8 cellular contexts compared by ENCODE assay signal in the genomic region with DNA sequence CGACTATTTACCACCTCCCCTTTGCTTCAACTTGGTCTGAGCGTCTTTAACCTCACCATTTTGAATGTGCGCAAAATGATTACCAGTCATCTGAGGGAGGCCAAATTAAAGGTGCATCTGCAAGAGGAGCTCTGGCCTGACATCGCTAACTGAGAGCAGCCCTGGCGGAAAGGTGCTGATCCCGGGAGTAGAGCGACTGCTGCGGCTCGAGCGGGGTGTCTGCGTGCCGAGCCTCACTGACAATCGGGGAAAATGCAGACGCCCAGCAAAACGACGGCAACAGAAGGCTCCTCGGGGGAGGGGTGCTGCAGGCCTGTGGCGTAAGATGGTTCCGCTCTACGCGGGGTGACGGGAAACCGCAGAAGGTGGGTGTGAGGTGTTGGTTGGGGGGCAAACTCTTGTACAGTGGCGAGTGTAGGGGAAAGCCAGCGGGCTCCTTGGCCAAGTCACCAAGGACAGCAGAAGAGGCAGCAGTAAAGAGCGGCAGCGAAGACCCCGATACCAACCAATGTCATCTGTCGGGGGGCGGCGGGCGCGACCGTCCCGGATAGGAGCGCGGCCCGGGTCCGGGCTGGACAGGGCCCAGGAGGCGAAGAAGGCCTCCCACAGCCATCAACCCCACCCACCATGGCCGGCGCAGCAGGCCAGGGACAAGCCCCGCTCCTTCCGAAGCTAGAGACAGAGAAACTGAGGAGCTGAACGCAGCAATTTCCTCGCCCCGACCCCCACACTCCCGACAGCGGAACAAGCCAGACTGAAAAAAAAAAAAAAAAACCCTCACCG. TPM values are rescaled to one million over a fixed set of nuclear protein-coding genes. Genes with fewer than 3 reads are reported as not detected.
DNase-seq lines count a peak whose midpoint lies in the region; ATAC-seq and TF ChIP-seq lines count a peak whose summit lies in the region.

No MANE protein-coding gene starts in this region.

- H3K27me3 ChIP-seq in GM06990 (replicated peaks; ENCODE audit: control insufficient read depth, insufficient read depth, low read length): no peaks in the 10 kb centered on the region
- H3K27me3 ChIP-seq in MG63: no peaks in the 10 kb centered on the region
- no peaks in the 10 kb centered on the region for H3K27me3 ChIP-seq in adrenal gland
- H3K27me3 ChIP-seq in vagina: no peaks in the 10 kb centered on the region

- peak in 1 of 2 donors; percentile 61 for TF ChIP-seq POLR2A in adrenal gland (IDR thresholded peaks at IDR 0.05)
- TF ChIP-seq POLR2A in vagina (IDR thresholded peaks at IDR 0.05): no peak

- peak; percentile 87 for DNase-seq in GM06990 (ENCODE audit: extremely low read depth, insufficient read length)
- peak; percentile 80 for DNase-seq in HCEC 1CT
- peak; percentile 84 for DNase-seq in MG63
- DNase-seq in T follicular helper cell (ENCODE audit: low read depth): peak; percentile 72
- peak; percentile 71 to 89 (median 80) for DNase-seq in adrenal gland
- peak; percentile 75 for DNase-seq in left ventricle myocardium superior
- peak; percentile 72 for DNase-seq in putamen (ENCODE audit: low spot score)
- peak in 1 of 2 donors; percentile 94 for DNase-seq in vagina (ENCODE audit: extremely low spot score in 2 of 2)

- intact Hi-C loops in adrenal gland (cut with DNase I) (no loop called here), left ventricle myocardium superior (cut with micrococcal nuclease) (no loop called here), vagina (cut with DNase I) (no loop called here)

- 0 to 1% (median 0%) methylated on average over 22 to 50 of the region's 50 CpGs for WGBS in adrenal gland, 4 donors

- no peak for TF ChIP-seq CTCF in GM06990 (IDR thresholded peaks at IDR 0.05; ENCODE audit: insufficient read depth, low read length, poor library complexity, severe bottlenecking)
- peak in 1 of 6 experiments; percentile 1 for TF ChIP-seq CTCF in adrenal gland (IDR thresholded peaks at IDR 0.05)
- TF ChIP-seq CTCF in vagina (IDR thresholded peaks at IDR 0.05): no peak

- H3K27ac ChIP-seq in adrenal gland: peak overlapping the region; percentile 91 to 99 (median 98)
- peak overlapping the region; percentile 99 for H3K27ac ChIP-seq in vagina

- H3K9me3 ChIP-seq in MG63 (peaks cover 11% of the 10 kb centered on the region), adrenal gland (replicated peaks in 1 of 3) (no peaks in the 10 kb centered on the region), vagina (no peaks in the 10 kb centered on the region)

- peak; percentile 38 for ATAC-seq in left ventricle myocardium superior

- no peaks in the 10 kb centered on the region; the same call in none of the 2 replicates for H3K36me3 ChIP-seq in GM06990 (ENCODE audit: control insufficient read depth, insufficient read depth, low read length)
- peaks cover 10% of the 10 kb centered on the region for H3K36me3 ChIP-seq in MG63
- no peaks in the 10 kb centered on the region for H3K36me3 ChIP-seq in adrenal gland (replicated peaks in 1 of 2)
- H3K36me3 ChIP-seq in vagina: peaks cover 0 to under 1% of the 10 kb centered on the region in 2 donors

- H3K4me1 ChIP-seq in adrenal gland (replicated peaks in 1 of 2) (peaks cover 6 to 55% of the 10 kb centered on the region in 2 donors), vagina (peaks cover 61% of the 10 kb centered on the region)

- H3K4me3 ChIP-seq in GM06990 (replicated peaks; ENCODE audit: low read depth, low read length) (peak overlapping the region; percentile 70), MG63 (peak overlapping the region; percentile 88), adrenal gland (peak overlapping the region; percentile 70 to 98 (median 88)), vagina (peak overlapping the region; percentile 89 to 97)

RNA-seq across cellular contexts. Expression of gene PJA2, which starts 0.5 kb away (rescaled TPM):
- total RNA-seq in MG63 (2014; rRNA removed; shearing (Covaris generic); ENCODE audit: low replicate concordance): 43.8 and 57.7 TPM in 2 replicates
- total RNA-seq in adrenal gland (100 to 1,000 TPM in 4 of 8 donors, 10 to 100 TPM in 4; 65.1 to 126 (median 101) TPM), left ventricle myocardium superior (75.7 TPM), vagina (76.1 TPM)
- 100 to 1,000 TPM in 1 of 3 donors, 10 to 100 TPM in 2; 16.7 to 134 (median 22.6) TPM for polyA plus RNA-seq in adrenal gland
